Comparison of ENCODE assay signal across 21 cellular contexts in the genomic region with DNA sequence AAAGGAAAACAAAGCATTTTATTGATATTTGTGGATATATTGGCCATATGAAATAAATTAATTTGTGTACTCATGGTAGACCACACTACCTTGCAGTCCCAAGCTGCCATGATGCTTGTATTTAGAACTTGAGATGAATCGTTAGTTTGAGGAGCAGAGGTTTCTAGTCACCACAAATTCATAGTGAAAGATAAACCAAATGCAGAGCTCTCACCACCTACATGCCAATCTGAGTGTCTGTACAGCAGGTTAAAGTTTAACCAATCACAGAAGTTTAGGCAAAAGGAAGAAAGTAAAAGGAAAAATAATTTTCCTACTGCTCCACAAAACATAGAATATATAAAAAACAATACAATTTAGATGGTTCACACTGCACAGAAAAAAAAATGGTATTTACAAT.
"Had no signal": no experiment of that assay in that cellular context is flagged by ENCODE, and none has a peak within 500 bp of the region (broad histone marks: within the 10 kb centered on the region; RNA-seq: fewer than 3 reads in every experiment).

No MANE protein-coding gene starts in this region.

- DNase-seq: IMR-90; Karpas-422; KG1; MG63; NCI-H1092; NCI-H1105 treated with DMSO at 0.1 percent for 48 hours; NCI-H1417 treated with DMSO at 0.1 percent for 48 hours; NCI-H146; NCI-H1694 treated with DMSO at 0.1 percent for 48 hours; NCI-H1930; NCI-H2081; NCI-H2107; NCI-H2227 treated with DMSO at 0.1 percent for 48 hours; NCI-H524; NCI-H69; NCI-H774; NK-92 treated with Interleukin-12 subunit alpha and Interleukin-12 subunit beta, amount 100 ng/mL, for 24 hours; PC-3; SHP77; SK-N-SH had no signal

- ATAC-seq: Panc1, PC-3 had no signal
